1 cellular context compared by ENCODE assay signal in the genomic region with DNA sequence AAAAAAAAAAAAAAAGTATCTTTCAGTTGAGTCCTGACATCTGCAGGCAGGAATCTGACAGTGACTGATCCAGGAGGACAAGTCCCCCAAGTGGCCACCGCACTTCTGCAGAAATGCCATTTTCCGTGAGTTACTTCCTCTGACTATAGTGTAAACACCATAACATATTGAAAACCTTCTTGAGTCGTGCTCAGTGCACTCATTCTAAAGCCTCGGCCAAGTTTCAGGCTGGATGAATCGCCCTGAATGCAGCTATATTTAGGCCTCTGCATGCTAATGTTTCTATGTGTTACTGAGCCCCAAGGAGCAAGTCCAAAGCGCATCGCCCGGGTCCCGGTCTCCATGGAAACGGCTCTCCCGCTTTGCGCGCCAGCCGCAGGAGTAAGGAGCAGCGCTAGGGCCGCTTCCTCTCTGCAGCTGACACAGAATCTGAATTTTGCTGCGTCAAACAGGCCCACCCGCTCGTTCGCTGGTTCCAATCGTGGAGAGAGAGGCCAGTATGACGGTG.
TF ChIP-seq lines count a peak whose summit lies in the region.

No MANE protein-coding gene starts in this region.

TF ChIP-seq in GM23338, 12 proteins besides CTCF, POLR2A, EP300 and RAD21 (continued from another document):
- TF ChIP-seq, protein P1, sequence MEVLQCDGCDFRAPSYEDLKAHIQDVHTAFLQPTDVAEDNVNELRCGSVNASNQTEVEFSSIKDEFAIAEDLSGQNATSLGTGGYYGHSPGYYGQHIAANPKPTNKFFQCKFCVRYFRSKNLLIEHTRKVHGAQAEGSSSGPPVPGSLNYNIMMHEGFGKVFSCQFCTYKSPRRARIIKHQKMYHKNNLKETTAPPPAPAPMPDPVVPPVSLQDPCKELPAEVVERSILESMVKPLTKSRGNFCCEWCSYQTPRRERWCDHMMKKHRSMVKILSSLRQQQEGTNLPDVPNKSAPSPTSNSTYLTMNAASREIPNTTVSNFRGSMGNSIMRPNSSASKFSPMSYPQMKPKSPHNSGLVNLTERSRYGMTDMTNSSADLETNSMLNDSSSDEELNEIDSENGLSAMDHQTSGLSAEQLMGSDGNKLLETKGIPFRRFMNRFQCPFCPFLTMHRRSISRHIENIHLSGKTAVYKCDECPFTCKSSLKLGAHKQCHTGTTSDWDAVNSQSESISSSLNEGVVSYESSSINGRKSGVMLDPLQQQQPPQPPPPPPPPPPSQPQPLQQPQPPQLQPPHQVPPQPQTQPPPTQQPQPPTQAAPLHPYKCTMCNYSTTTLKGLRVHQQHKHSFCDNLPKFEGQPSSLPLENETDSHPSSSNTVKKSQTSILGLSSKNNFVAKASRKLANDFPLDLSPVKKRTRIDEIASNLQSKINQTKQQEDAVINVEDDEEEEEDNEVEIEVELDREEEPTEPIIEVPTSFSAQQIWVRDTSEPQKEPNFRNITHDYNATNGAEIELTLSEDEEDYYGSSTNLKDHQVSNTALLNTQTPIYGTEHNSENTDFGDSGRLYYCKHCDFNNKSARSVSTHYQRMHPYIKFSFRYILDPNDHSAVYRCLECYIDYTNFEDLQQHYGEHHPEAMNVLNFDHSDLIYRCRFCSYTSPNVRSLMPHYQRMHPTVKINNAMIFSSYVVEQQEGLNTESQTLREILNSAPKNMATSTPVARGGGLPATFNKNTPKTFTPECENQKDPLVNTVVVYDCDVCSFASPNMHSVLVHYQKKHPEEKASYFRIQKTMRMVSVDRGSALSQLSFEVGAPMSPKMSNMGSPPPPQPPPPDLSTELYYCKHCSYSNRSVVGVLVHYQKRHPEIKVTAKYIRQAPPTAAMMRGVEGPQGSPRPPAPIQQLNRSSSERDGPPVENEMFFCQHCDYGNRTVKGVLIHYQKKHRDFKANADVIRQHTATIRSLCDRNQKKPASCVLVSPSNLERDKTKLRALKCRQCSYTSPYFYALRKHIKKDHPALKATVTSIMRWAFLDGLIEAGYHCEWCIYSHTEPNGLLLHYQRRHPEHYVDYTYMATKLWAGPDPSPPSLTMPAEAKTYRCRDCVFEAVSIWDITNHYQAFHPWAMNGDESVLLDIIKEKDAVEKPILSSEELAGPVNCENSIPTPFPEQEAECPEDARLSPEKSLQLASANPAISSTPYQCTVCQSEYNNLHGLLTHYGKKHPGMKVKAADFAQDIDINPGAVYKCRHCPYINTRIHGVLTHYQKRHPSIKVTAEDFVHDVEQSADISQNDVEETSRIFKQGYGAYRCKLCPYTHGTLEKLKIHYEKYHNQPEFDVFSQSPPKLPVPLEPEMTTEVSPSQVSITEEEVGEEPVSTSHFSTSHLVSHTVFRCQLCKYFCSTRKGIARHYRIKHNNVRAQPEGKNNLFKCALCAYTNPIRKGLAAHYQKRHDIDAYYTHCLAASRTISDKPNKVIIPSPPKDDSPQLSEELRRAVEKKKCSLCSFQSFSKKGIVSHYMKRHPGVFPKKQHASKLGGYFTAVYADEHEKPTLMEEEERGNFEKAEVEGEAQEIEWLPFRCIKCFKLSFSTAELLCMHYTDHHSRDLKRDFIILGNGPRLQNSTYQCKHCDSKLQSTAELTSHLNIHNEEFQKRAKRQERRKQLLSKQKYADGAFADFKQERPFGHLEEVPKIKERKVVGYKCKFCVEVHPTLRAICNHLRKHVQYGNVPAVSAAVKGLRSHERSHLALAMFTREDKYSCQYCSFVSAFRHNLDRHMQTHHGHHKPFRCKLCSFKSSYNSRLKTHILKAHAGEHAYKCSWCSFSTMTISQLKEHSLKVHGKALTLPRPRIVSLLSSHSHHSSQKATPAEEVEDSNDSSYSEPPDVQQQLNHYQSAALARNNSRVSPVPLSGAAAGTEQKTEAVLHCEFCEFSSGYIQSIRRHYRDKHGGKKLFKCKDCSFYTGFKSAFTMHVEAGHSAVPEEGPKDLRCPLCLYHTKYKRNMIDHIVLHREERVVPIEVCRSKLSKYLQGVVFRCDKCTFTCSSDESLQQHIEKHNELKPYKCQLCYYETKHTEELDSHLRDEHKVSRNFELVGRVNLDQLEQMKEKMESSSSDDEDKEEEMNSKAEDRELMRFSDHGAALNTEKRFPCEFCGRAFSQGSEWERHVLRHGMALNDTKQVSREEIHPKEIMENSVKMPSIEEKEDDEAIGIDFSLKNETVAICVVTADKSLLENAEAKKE (CRISPR knock-in tag; IDR thresholded peaks at IDR 0.05), result no peak
